11 cellular contexts compared by ENCODE assay signal in the genomic region with DNA sequence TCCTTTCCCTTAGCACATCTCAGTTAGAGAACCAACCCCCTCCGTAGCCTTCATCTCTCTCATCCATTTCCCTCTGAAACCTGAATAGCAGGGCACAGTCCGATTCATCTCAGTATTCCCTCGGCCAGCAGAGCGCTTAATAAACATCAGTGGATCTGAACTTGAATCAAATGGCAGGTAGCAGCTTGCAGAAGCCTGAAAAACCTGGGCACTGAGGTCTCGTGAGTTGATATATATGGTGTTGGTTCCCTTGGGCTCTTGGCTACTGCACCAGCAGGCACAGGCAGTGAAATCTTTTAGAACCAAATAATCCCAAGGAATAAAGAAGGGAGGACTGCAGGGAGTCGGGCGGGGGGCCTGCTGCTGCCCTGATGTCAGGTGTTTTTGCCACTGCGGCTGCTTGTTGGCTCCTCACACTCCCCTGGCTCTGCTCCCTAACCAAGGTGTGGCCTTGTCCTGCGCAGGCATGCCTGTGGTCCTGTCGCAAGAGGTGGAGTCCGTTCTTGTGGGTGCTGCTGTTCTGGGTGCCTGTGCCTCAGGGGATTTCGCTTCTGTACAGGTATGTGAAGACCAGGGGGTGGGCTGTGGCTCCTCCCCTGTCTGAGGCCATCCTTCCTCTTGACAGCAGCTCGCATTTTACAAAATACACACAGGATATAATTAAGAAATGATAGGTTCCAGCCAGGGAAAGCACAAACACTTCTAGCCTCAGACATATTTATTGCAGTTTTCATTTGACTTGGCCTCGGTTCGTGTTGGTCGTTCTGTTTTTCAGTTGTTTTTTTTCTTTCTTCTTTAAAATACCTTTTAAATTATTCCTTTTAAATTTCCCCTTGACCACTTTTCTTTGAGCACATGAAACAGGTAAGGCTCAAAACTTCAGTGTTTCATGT.
DNase-seq lines count a peak whose midpoint lies in the region; ATAC-seq and TF ChIP-seq lines count a peak whose summit lies in the region.
"Had no signal": no experiment of that assay in that cellular context is flagged by ENCODE, and none has a peak within 500 bp of the region (broad histone marks: within the 10 kb centered on the region; RNA-seq: fewer than 3 reads in every experiment).

No MANE protein-coding gene starts in this region.

- H3K27ac ChIP-seq in HL-60 (replicated peaks) (peak overlapping the region; percentile 67), stomach (peak overlapping the region in 4 of 5 donors; percentile 56 to 78 (median 70))
- H3K27ac ChIP-seq: KMS-11 had no signal

- no peak for TF ChIP-seq EP300 in stomach (IDR thresholded peaks at IDR 0.05)

- H3K4me3 ChIP-seq in HL-60 (replicated peaks; ENCODE audit: insufficient read depth, low read length) (no peak overlapping the region), lower leg skin (ENCODE audit: low read depth, poor library complexity, severe bottlenecking) (no peak overlapping the region), stomach (no peak overlapping the region)

- WGBS in lower leg skin, 2 donors: 37 to 42% methylated on average over 16 of the region's 16 CpGs
- 37 to 60% (median 55%) methylated on average over 13 to 16 of the region's 16 CpGs for WGBS in stomach, 5 donors

- ATAC-seq in GM21390 (IDR thresholded peaks at IDR 0.05; ENCODE audit: unreplicated experiment): no peak
- ATAC-seq: activated CD8-positive, alpha-beta T cell treated with anti-CD3 and anti-CD28 coated beads, Interleukin-2, amount 10 ng/mL, durations not matched to agents 7 days and 5 days had no signal

- no peak for DNase-seq in HL-60 (ENCODE audit: low read depth in 1 of 2, low spot score in 1 of 2)
- peak; percentile 98 for DNase-seq in MCF 10A (ENCODE audit: unreplicated experiment)
- peak; percentile 82 to 93 for DNase-seq in lower leg skin (ENCODE audit: low spot score in 2 of 2)
- DNase-seq in stomach: peak; percentile 79
- DNase-seq in NCI-H1436 treated with DMSO at 0.1 percent for 48 hours (lab: John Stamatoyannopoulos, UW): no peak
- DNase-seq in NCI-H1048 (lab: John Stamatoyannopoulos, UW): no peak
- no peak for DNase-seq in activated T-cell treated with anti-CD3 and anti-CD28 coated beads, Interleukin-2, amount 50 U/mL, for 1 hour
- DNase-seq: activated CD8-positive, alpha-beta T cell treated with anti-CD3 and anti-CD28 coated beads, Interleukin-2, amount 10 ng/mL, durations not matched to agents 7 days and 5 days; stimulated activated naive CD8-positive, alpha-beta T cell treated with anti-CD3 and anti-CD28 coated beads, Interleukin-15, Interleukin-2, amounts not matched to agents 100 U/mL and 50 U/mL, for 24 hours had no signal

- no peaks in the 10 kb centered on the region for H3K27me3 ChIP-seq in HL-60 (ENCODE audit: insufficient read depth, poor library complexity, severe bottlenecking)
- H3K27me3 ChIP-seq in stomach: no peaks in the 10 kb centered on the region

- TF ChIP-seq POLR2A in lower leg skin (IDR thresholded peaks at IDR 0.05) (no peak), stomach (IDR thresholded peaks at IDR 0.05) (no peak)

- no peaks in the 10 kb centered on the region for H3K36me3 Mint-ChIP-seq in MCF 10A (ENCODE audit: insufficient read depth, unreplicated experiment)

- H3K4me1 Mint-ChIP-seq in MCF 10A (ENCODE audit: insufficient read depth, unreplicated experiment): peaks cover 46% of the 10 kb centered on the region

- POLR2A ChIA-PET in MCF 10A (lab: Yijun Ruan, JAX): interaction anchor here (0.6 to 5.2 kb wide), 39 partner anchors 8 to 971 kb away, joined by 3 to 67 read pairs (median 4); a partner anchor contains a TSS

- intact Hi-C loops in MCF 10A (cut with micrococcal nuclease) (loop anchor here (5.0 to 10.0 kb wide), 2 partner anchors 229 to 377 kb away; a partner anchor contains a TSS), lower leg skin (cut with DNase I; ENCODE audit: low total_unique reads) (no loop called here), stomach (cut with DNase I; ENCODE audit: low total_unique reads) (no loop called here)

- TF ChIP-seq CTCF in HL-60 (IDR thresholded peaks at IDR 0.05; ENCODE audit: insufficient read depth, low read length): no peak
- TF ChIP-seq CTCF in MCF 10A (IDR thresholded peaks at IDR 0.05; ENCODE audit: unreplicated experiment): no peak
- no peak for TF ChIP-seq CTCF in lower leg skin (IDR thresholded peaks at IDR 0.05)
- no peak for TF ChIP-seq CTCF in stomach (IDR thresholded peaks at IDR 0.05)

- H3K36me3 ChIP-seq in stomach: no peaks in the 10 kb centered on the region

- H3K4me1 ChIP-seq in stomach: peaks cover 13 to 37% (median 31%) of the 10 kb centered on the region in 4 donors

- TSS peak; percentile 57 for BruUV-seq in MCF 10A (replicated peaks; lab: Mats Ljungman, UMichigan)

- peak overlapping the region; percentile 59 for H3K4me3 Mint-ChIP-seq in MCF 10A (ENCODE audit: unreplicated experiment)
- H3K4me3 Mint-ChIP-seq: activated CD8-positive, alpha-beta T cell treated with anti-CD3 and anti-CD28 coated beads, Interleukin-2, amount 10 ng/mL, durations not matched to agents 7 days and 5 days had no signal

- H3K27me3 Mint-ChIP-seq in MCF 10A (ENCODE audit: insufficient read depth, unreplicated experiment): no peaks in the 10 kb centered on the region

- H3K9me3 Mint-ChIP-seq in MCF 10A (ENCODE audit: unreplicated experiment): peaks cover 7% of the 10 kb centered on the region

- H3K9me3 ChIP-seq in stomach: no peaks in the 10 kb centered on the region

- CTCF ChIA-PET in MCF 10A (lab: Yijun Ruan, JAX): interaction anchor here (0.5 to 2.5 kb wide), 7 partner anchors 9 to 266 kb away, joined by 3 to 16 read pairs (median 3); no protein-coding TSS in a partner anchor

- peak overlapping the region; percentile 94 for H3K27ac Mint-ChIP-seq in MCF 10A (ENCODE audit: low read depth, unreplicated experiment)
- H3K27ac Mint-ChIP-seq: activated CD8-positive, alpha-beta T cell treated with anti-CD3 and anti-CD28 coated beads, Interleukin-2, amount 10 ng/mL, durations not matched to agents 7 days and 5 days had no signal

Comparison
In these comparisons a context has a peak if more than half of its experiments do, and no peak if none do; other contexts are left out.
1. DNase-seq: peak in MCF 10A (single experiment), lower leg skin (2 of 2) and stomach (single experiment); none in HL-60 (0 of 2), NCI-H1436 treated with DMSO at 0.1 percent for 48 hours (single experiment), NCI-H1048 (single experiment) and activated T-cell treated with anti-CD3 and anti-CD28 coated beads, Interleukin-2, amount 50 U/mL, for 1 hour (single experiment).